Comparison of ENCODE assay signal across 1 cellular context in the genomic region with DNA sequence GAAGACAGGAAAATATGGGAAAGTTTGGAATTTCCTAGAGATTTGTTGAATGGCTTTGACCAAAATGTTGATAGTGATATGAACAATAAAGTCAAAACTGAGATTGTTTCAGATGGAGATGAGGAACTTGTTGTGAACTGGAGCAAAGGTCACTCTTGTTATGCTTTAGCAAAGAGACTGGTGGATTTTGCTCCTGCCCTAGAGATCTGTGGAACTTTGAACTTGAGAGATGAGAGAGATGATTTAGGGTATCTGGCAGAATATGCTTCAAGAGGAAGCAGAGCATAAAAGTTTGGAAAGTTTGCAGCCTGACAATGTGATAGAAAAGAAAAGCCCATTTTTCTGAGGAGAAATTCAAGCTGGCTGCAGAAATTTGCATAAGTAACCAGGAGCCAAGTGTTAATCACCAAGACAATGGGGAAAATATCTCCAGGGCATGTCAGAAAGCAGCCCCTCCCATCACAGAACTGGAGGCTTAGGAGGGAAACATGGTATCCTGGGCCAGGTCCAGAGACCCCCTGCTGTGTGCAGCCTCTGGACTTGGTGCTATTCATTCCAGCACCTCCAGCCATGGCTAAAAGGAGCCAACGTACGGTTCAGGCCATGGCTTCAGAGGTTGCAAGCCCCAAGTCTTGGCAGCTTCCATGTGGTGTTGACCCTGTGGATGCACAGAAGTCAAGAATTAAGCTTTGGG.
TF ChIP-seq lines count a peak whose summit lies in the region.

No MANE protein-coding gene starts in this region.

TF ChIP-seq in HepG2, 621 proteins besides CTCF, POLR2A, EP300 and RAD21:
- TF ChIP-seq FOSL1 (CRISPR knock-in tag; IDR thresholded peaks at IDR 0.05; ENCODE audit: borderline replicate concordance) = no peak
- peak; percentile 50 for TF ChIP-seq HNF4A (CRISPR knock-in tag; IDR thresholded peaks at IDR 0.05)
- TF ChIP-seq, protein P1, sequence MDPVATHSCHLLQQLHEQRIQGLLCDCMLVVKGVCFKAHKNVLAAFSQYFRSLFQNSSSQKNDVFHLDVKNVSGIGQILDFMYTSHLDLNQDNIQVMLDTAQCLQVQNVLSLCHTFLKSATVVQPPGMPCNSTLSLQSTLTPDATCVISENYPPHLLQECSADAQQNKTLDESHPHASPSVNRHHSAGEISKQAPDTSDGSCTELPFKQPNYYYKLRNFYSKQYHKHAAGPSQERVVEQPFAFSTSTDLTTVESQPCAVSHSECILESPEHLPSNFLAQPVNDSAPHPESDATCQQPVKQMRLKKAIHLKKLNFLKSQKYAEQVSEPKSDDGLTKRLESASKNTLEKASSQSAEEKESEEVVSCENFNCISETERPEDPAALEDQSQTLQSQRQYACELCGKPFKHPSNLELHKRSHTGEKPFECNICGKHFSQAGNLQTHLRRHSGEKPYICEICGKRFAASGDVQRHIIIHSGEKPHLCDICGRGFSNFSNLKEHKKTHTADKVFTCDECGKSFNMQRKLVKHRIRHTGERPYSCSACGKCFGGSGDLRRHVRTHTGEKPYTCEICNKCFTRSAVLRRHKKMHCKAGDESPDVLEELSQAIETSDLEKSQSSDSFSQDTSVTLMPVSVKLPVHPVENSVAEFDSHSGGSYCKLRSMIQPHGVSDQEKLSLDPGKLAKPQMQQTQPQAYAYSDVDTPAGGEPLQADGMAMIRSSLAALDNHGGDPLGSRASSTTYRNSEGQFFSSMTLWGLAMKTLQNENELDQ (CRISPR knock-in tag; IDR thresholded peaks at IDR 0.05; ENCODE audit: borderline replicate concordance) = no peak
- TF ChIP-seq TBL1XR1 (IDR thresholded peaks at IDR 0.05; ENCODE audit: borderline replicate concordance, low read length, partially characterized antibody) = no peak
